In genomic region chr14:54135804-54136280, GRCh38 we compare ENCODE assay signal across 1 cellular context.
A peak's percentile ranks its signal among the peaks of the same experiment; 100 is the strongest.
TF ChIP-seq lines count a peak whose summit lies in the region.

No MANE protein-coding gene starts in this region.

TF ChIP-seq in HepG2, 621 proteins besides CTCF, POLR2A, EP300 and RAD21 (continued from another document and continues in another):
- TF ChIP-seq RERE (CRISPR knock-in tag; IDR thresholded peaks at IDR 0.05; ENCODE audit: low read depth) (no peak), TGIF2 (CRISPR knock-in tag; IDR thresholded peaks at IDR 0.05) (peak; percentile 63), FOXA3 (CRISPR knock-in tag; IDR thresholded peaks at IDR 0.05) (peak; percentile 98), ZBTB8A (CRISPR knock-in tag; IDR thresholded peaks at IDR 0.05; ENCODE audit: borderline replicate concordance, low read depth) (no peak), CREB3 (CRISPR knock-in tag; IDR thresholded peaks at IDR 0.05) (no peak), GZF1 (CRISPR knock-in tag; IDR thresholded peaks at IDR 0.05) (no peak), HIVEP1 (CRISPR knock-in tag; IDR thresholded peaks at IDR 0.05) (no peak), KLF11 (CRISPR knock-in tag; IDR thresholded peaks at IDR 0.05) (peak; percentile 54; the same call in 1 of the 2 replicates), ZNF775 (CRISPR knock-in tag; IDR thresholded peaks at IDR 0.05; ENCODE audit: borderline replicate concordance) (no peak), HINFP (CRISPR knock-in tag; IDR thresholded peaks at IDR 0.05; ENCODE audit: low read depth) (0 out of 2 replicates have a peak, but pooled peaks have one; percentile 39), ZNF570 (CRISPR knock-in tag; IDR thresholded peaks at IDR 0.05; ENCODE audit: borderline replicate concordance) (no peak), HNF1A (IDR thresholded peaks at IDR 0.05; ENCODE audit: low read depth) (peak; percentile 65; the same call in 1 of the 2 replicates), HNF1A (CRISPR knock-in tag; IDR thresholded peaks at IDR 0.05; ENCODE audit: borderline replicate concordance) (peak; percentile 90; the same call in 1 of the 2 replicates), ZNF24 (IDR thresholded peaks at IDR 0.05) (no peak), ZFAT (CRISPR knock-in tag; conservative IDR thresholded peaks at IDR 0.05) (no peak), ARHGAP35 (CRISPR knock-in tag; IDR thresholded peaks at IDR 0.05; ENCODE audit: borderline replicate concordance) (no peak), NR2F1 (CRISPR knock-in tag; IDR thresholded peaks at IDR 0.05) (peak; percentile 25 to 84; a peak in 2 of 4 replicates), HOXD1 (CRISPR knock-in tag; IDR thresholded peaks at IDR 0.05) (0 out of 2 replicates have a peak, but pooled peaks have one; percentile 53), BRF2 (CRISPR knock-in tag; IDR thresholded peaks at IDR 0.05) (no peak), MLLT10 (CRISPR knock-in tag; IDR thresholded peaks at IDR 0.05) (no peak), RARA (CRISPR knock-in tag; IDR thresholded peaks at IDR 0.05) (peak; percentile 96), POLR2G (IDR thresholded peaks at IDR 0.05; ENCODE audit: low read depth, low read length) (0 out of 2 replicates have a peak, but pooled peaks have one; percentile 30), PAWR (CRISPR knock-in tag; IDR thresholded peaks at IDR 0.05; ENCODE audit: borderline replicate concordance) (no peak), ZNF251 (CRISPR knock-in tag; IDR thresholded peaks at IDR 0.05) (no peak), MIER3 (CRISPR knock-in tag; IDR thresholded peaks at IDR 0.05; ENCODE audit: borderline replicate concordance) (peak; percentile 91; the same call in 1 of the 2 replicates), ZXDC (CRISPR knock-in tag; IDR thresholded peaks at IDR 0.05) (no peak), SIX1 (CRISPR knock-in tag; IDR thresholded peaks at IDR 0.05; ENCODE audit: borderline replicate concordance) (no peak), ZMYM4 (CRISPR knock-in tag; IDR thresholded peaks at IDR 0.05) (peak; percentile 94), RXRB (CRISPR knock-in tag; IDR thresholded peaks at IDR 0.05; ENCODE audit: borderline replicate concordance) (peak; percentile 94), SMAD9 (CRISPR knock-in tag; IDR thresholded peaks at IDR 0.05) (no peak), GRHL1 (CRISPR knock-in tag; conservative IDR thresholded peaks at IDR 0.05) (no peak), UBTF (CRISPR knock-in tag; IDR thresholded peaks at IDR 0.05) (no peak), BCL3 (CRISPR knock-in tag; IDR thresholded peaks at IDR 0.05) (no peak), ZFYVE20 (CRISPR knock-in tag; IDR thresholded peaks at IDR 0.05; ENCODE audit: borderline replicate concordance, low read depth) (no peak), MAF1 (CRISPR knock-in tag; IDR thresholded peaks at IDR 0.05; ENCODE audit: borderline replicate concordance) (no peak), RFXAP (CRISPR knock-in tag; IDR thresholded peaks at IDR 0.05; ENCODE audit: borderline replicate concordance) (no peak), HCFC1 (IDR thresholded peaks at IDR 0.05; ENCODE audit: low read depth, low read length) (no peak)
